ENCODE assay signal across 2 cellular contexts in genomic region chr10:98153213-98153958, GRCh38.
A peak's percentile ranks its signal among the peaks of the same experiment; 100 is the strongest.
TF ChIP-seq lines count a peak whose summit lies in the region.

No MANE protein-coding gene starts in this region.

TF ChIP-seq in IMR-90, 13 proteins besides CTCF, POLR2A, EP300 and RAD21:
- peak; percentile 67 for TF ChIP-seq USF2 (IDR thresholded peaks at IDR 0.05; ENCODE audit: low read depth, low read length)
- peak; percentile 50; the same call in 1 of the 2 replicates for TF ChIP-seq BHLHE40 (IDR thresholded peaks at IDR 0.05; ENCODE audit: low read depth, low read length)

TF ChIP-seq in K562, 482 proteins besides CTCF, POLR2A, EP300 and RAD21:
- TF ChIP-seq MAX (CRISPR knock-in tag; IDR thresholded peaks at IDR 0.05) (peak; percentile 69), MNT (conservative IDR thresholded peaks at IDR 0.05) (peak; percentile 55 to 81), NKRF (IDR thresholded peaks at IDR 0.05; ENCODE audit: borderline replicate concordance) (0 out of 2 replicates have a peak, but pooled peaks have one; percentile 38), TAF9B (IDR thresholded peaks at IDR 0.05; ENCODE audit: partially characterized antibody) (peak; percentile 26), CBFA2T3 (IDR thresholded peaks at IDR 0.05) (peak; percentile 82), GATA2 (CRISPR knock-in tag; IDR thresholded peaks at IDR 0.05) (0 out of 2 replicates have a peak, but pooled peaks have one; percentile 13), L3MBTL2 (IDR thresholded peaks at IDR 0.05) (peak; percentile 36; the same call in 1 of the 2 replicates), TRIM24 (IDR thresholded peaks at IDR 0.05) (peak in 1 of 2 experiments; percentile 17; a peak in 1 of 4 replicates), TFAP4 (CRISPR knock-in tag; IDR thresholded peaks at IDR 0.05; ENCODE audit: borderline replicate concordance) (0 out of 2 replicates have a peak, but pooled peaks have one; percentile 25), HDAC1 (IDR thresholded peaks at IDR 0.05) (peak in 1 of 2 experiments; percentile 50; a peak in 1 of 4 replicates), MEIS2 (IDR thresholded peaks at IDR 0.05; ENCODE audit: partially characterized antibody) (peak; percentile 37), NCOR1 (IDR thresholded peaks at IDR 0.05) (peak; percentile 43), NFIC (IDR thresholded peaks at IDR 0.05) (peak; percentile 34), TAL1 (IDR thresholded peaks at IDR 0.05) (peak; percentile 54; the same call in 1 of the 2 replicates), ARID1B (IDR thresholded peaks at IDR 0.05) (peak; percentile 52), CBFA2T2 (conservative IDR thresholded peaks at IDR 0.05) (peak; percentile 75), MGA (IDR thresholded peaks at IDR 0.05) (0 out of 2 replicates have a peak, but pooled peaks have one; percentile 19), TCF3 (CRISPR knock-in tag; IDR thresholded peaks at IDR 0.05) (peak; percentile 70)
